Comparison of ENCODE assay signal across 33 cellular contexts in genomic region chr7:72753781-72754180, GRCh38.
"Had no signal": no experiment of that assay in that cellular context is flagged by ENCODE, and none has a peak within 500 bp of the region (broad histone marks: within the 10 kb centered on the region; RNA-seq: fewer than 3 reads in every experiment).

No MANE protein-coding gene starts in this region.

- H3K27ac Mint-ChIP-seq: activated CD4-positive, alpha-beta T cell treated with anti-CD3 and anti-CD28 coated beads, Interleukin-2, amount 10 ng/mL, durations not matched to agents 24 days and 14 days; activated CD8-positive, alpha-beta T cell treated with anti-CD3 and anti-CD28 coated beads for 36 hours; activated naive CD4-positive, alpha-beta T cell treated with anti-CD3 and anti-CD28 coated beads, Interleukin-2, amount 50 U/mL, for 24 hours; activated T-cell treated with anti-CD3 and anti-CD28 coated beads, Interleukin-2, amount 50 U/mL, for 24 hours; activated T-helper 2 cell treated with anti-CD3 and anti-CD28 coated beads, Interferon-gamma antibody, Interleukin-2, Interleukin-4, amounts not matched to agents 10 μg/mL and 5 μg/mL and 100 μg/mL, durations not matched to agents 14 hours and 24 hours and 36 hours had no signal

- DNase-seq: activated CD4-positive, alpha-beta T cell treated with anti-CD3 and anti-CD28 coated beads, Interleukin-2, amount 10 ng/mL, durations not matched to agents 24 days and 14 days; activated CD4-positive, alpha-beta T cell treated with anti-CD3 and anti-CD28 coated beads, Interleukin-2, amount 50 U/mL, for 4 hours; activated CD8-positive, alpha-beta T cell treated with anti-CD3 and anti-CD28 coated beads for 36 hours; activated gamma-delta T cell; activated naive CD4-positive, alpha-beta T cell treated with Interleukin-2 at 50 U/mL for 16 hours; activated T-cell treated with anti-CD3 and anti-CD28 coated beads, Interleukin-2, amount 50 U/mL, for 24 hours; anterior cingulate cortex; central memory CD4-positive, alpha-beta T cell; Kasumi-1; KG1; MM.1S; MV-4-11; NCI-H1092; NCI-H1436 treated with DMSO at 0.1 percent for 48 hours; NCI-H1694 treated with DMSO at 0.1 percent for 48 hours; NCI-H2081; NCI-H2171 treated with DMSO at 0.1 percent for 48 hours; NCI-H2227 treated with DMSO at 0.1 percent for 48 hours; NCI-H446; NCI-H524; NCI-H69; NCI-H82; NK-92 treated with Interleukin-12 subunit alpha and Interleukin-12 subunit beta, amount 100 ng/mL, for 24 hours; PC-9; Right ventricle myocardium superior; SW 1271; T-helper 1 cell; T-helper 2 cell; T-helper 9 cell; WERI-Rb-1 had no signal

- H3K27ac ChIP-seq: brain microvascular endothelial cell, PC-9, WERI-Rb-1 had no signal

- H3K4me3 Mint-ChIP-seq: activated CD4-positive, alpha-beta T cell treated with anti-CD3 and anti-CD28 coated beads, Interleukin-2, amount 10 ng/mL, durations not matched to agents 24 days and 14 days; activated CD8-positive, alpha-beta T cell treated with anti-CD3 and anti-CD28 coated beads for 36 hours; activated naive CD4-positive, alpha-beta T cell treated with anti-CD3 and anti-CD28 coated beads, Interleukin-2, amount 50 U/mL, for 24 hours; activated T-cell treated with anti-CD3 and anti-CD28 coated beads, Interleukin-2, amount 50 U/mL, for 24 hours had no signal

- H3K4me3 ChIP-seq: PC-9 had no signal

- H3K36me3 ChIP-seq: brain microvascular endothelial cell, WERI-Rb-1 had no signal

- H3K27me3 Mint-ChIP-seq: activated CD4-positive, alpha-beta T cell treated with anti-CD3 and anti-CD28 coated beads, Interleukin-2, amount 10 ng/mL, durations not matched to agents 24 days and 14 days; activated CD8-positive, alpha-beta T cell treated with anti-CD3 and anti-CD28 coated beads for 36 hours; activated naive CD4-positive, alpha-beta T cell treated with anti-CD3 and anti-CD28 coated beads, Interleukin-2, amount 50 U/mL, for 24 hours; activated T-cell treated with anti-CD3 and anti-CD28 coated beads, Interleukin-2, amount 50 U/mL, for 24 hours had no signal

- H3K27me3 ChIP-seq: brain microvascular endothelial cell had no signal

- H3K4me1 Mint-ChIP-seq: activated CD4-positive, alpha-beta T cell treated with anti-CD3 and anti-CD28 coated beads, Interleukin-2, amount 10 ng/mL, durations not matched to agents 24 days and 14 days; activated naive CD4-positive, alpha-beta T cell treated with anti-CD3 and anti-CD28 coated beads, Interleukin-2, amount 50 U/mL, for 24 hours had no signal
